8 cellular contexts compared by ENCODE assay signal in genomic region chr9:127770905-127771569, GRCh38. TPM values are rescaled to one million over a fixed set of nuclear protein-coding genes. Genes with fewer than 3 reads are reported as not detected.
DNase-seq lines count a peak whose midpoint lies in the region; TF ChIP-seq lines count a peak whose summit lies in the region.

No MANE protein-coding gene starts in this region.

- H3K4me3 Mint-ChIP-seq in nephron, result peak overlapping the region; percentile 83 to 91 (median 86)

- H3K27me3 Mint-ChIP-seq in nephron (ENCODE audit: low read depth), result peaks cover 3% of the 10 kb centered on the region

- H3K27ac Mint-ChIP-seq in nephron, result peak overlapping the region; percentile 35 to 99 (median 87)

- H3K36me3 Mint-ChIP-seq in nephron (ENCODE audit: low read depth), result peaks cover 4% of the 10 kb centered on the region

- POLR2A ChIA-PET in RWPE1 (lab: Yijun Ruan, JAX; ENCODE audit: low non-redundant PET), result interaction anchor here (0.8 to 1.6 kb wide), 3 partner anchors 9 to 36 kb away, joined by 3 to 6 read pairs (median 5); partner anchors contain the start of gene TOR2A

- H3K9me3 Mint-ChIP-seq in nephron, result no peaks in the 10 kb centered on the region

- peak overlapping the region; percentile 59 for H3K4me3 ChIP-seq in fibroblast of the aortic adventitia (ENCODE audit: low read depth, low read length)

- H3K4me1 Mint-ChIP-seq in nephron, result peaks cover 29% of the 10 kb centered on the region

- peak overlapping the region; percentile 61 for H3K27ac ChIP-seq in RWPE1

- DNase-seq in Daoy (ENCODE audit: low read depth) (peak; percentile 100), GOT3 (lab: John Stamatoyannopoulos, UW) (peak; percentile 82), LHCN-M2 (ENCODE audit: low read depth) (peak; percentile 94), RWPE1 (ENCODE audit: low spot score) (peak; percentile 100), fibroblast of the aortic adventitia (ENCODE audit: low read depth) (peak; percentile 92)
- DNase-seq in activated effector memory CD4-positive, alpha-beta T cell treated with Interleukin-2 at 50 U/mL for 16 hours, result peak; percentile 94
- peak; percentile 96 for DNase-seq in stimulated activated naive CD4-positive, alpha-beta T cell treated with Interleukin-2 at 50 U/mL for 16 hours (lab: John Stamatoyannopoulos, UW)

- CTCF ChIA-PET in RWPE1 (lab: Yijun Ruan, JAX), result interaction anchor here (0.6 to 1.2 kb wide), 4 partner anchors 10 to 36 kb away, joined by 3 to 4 read pairs (median 4); partner anchors contain the start of genes CDK9 and TOR2A

- no peak for TF ChIP-seq CTCF in RWPE1 (conservative IDR thresholded peaks at IDR 0.05; ENCODE audit: low read depth)
- no peak for TF ChIP-seq CTCF in fibroblast of the aortic adventitia (IDR thresholded peaks at IDR 0.05; ENCODE audit: insufficient read depth, low read length)
- TF ChIP-seq CTCF in nephron (IDR thresholded peaks at IDR 0.05; ENCODE audit: unreplicated experiment in 3 of 3), result no peak

RNA-seq across cellular contexts. Expression of gene SH2D3C, which starts 7.4 kb away (rescaled TPM):
- not detected in 2 replicates for total RNA-seq in Daoy (2014; rRNA removed; shearing (Covaris generic))
- total RNA-seq in LHCN-M2 (2014; rRNA removed), result not detected in 2 replicates
- polyA plus RNA-seq in LHCN-M2 (2012), result not detected
- 0.18 and 6.0 TPM in 2 replicates for total RNA-seq in fibroblast of the aortic adventitia (ENCODE audit: low replicate concordance)

RNA-seq across cellular contexts. Expression of gene CDK9, which starts 14.8 kb away (rescaled TPM):
- total RNA-seq in Daoy (2014; rRNA removed; shearing (Covaris generic)), result 47.7 and 56.1 TPM in 2 replicates
- 36.6 and 37.0 TPM in 2 replicates for total RNA-seq in LHCN-M2 (2014; rRNA removed)
- polyA plus RNA-seq in LHCN-M2 (2012), result 39.8 TPM
- 25.4 and 51.5 TPM in 2 replicates for total RNA-seq in fibroblast of the aortic adventitia (ENCODE audit: low replicate concordance)

RNA-seq across cellular contexts. Expression of gene FPGS, which starts 31.6 kb away (rescaled TPM):
- total RNA-seq in Daoy (2014; rRNA removed; shearing (Covaris generic)), result 117 and 120 TPM in 2 replicates
- total RNA-seq in LHCN-M2 (2014; rRNA removed), result 94.1 and 104 TPM in 2 replicates
- 78.6 TPM for polyA plus RNA-seq in LHCN-M2 (2012)
- 33.9 and 61.5 TPM in 2 replicates for total RNA-seq in fibroblast of the aortic adventitia (ENCODE audit: low replicate concordance)

RNA-seq across cellular contexts. Expression of gene TOR2A, which starts 35.9 kb away (rescaled TPM):
- 5.3 and 18.9 TPM in 2 replicates for total RNA-seq in Daoy (2014; rRNA removed; shearing (Covaris generic))
- total RNA-seq in LHCN-M2 (2014; rRNA removed) (10.4 and 10.5 TPM in 2 replicates), fibroblast of the aortic adventitia (ENCODE audit: low replicate concordance) (1.2 and 4.8 TPM in 2 replicates)
- 7.4 TPM for polyA plus RNA-seq in LHCN-M2 (2012)

RNA-seq across cellular contexts. Expression of gene TTC16, which starts 55.2 kb away (rescaled TPM):
- total RNA-seq in Daoy (2014; rRNA removed; shearing (Covaris generic)), result 0.06 TPM in 1 of 2 replicates, not detected in the other
- total RNA-seq in LHCN-M2 (2014; rRNA removed) (not detected in 2 replicates), fibroblast of the aortic adventitia (ENCODE audit: low replicate concordance) (not detected in 2 replicates)
- polyA plus RNA-seq in LHCN-M2 (2012), result 0.01 TPM

Comparison
In these comparisons a context has a peak if more than half of its experiments do, and no peak if none do; other contexts are left out.
1. Peak in every context shown above with its lines: DNase-seq, H3K4me3 ChIP-seq and H3K27ac ChIP-seq.